In genomic region chr4:156677136-156677535, GRCh38 we compare ENCODE assay signal across 9 cellular contexts.
DNase-seq lines count a peak whose midpoint lies in the region; ATAC-seq and TF ChIP-seq lines count a peak whose summit lies in the region.
"Had no signal": no experiment of that assay in that cellular context is flagged by ENCODE, and none has a peak within 500 bp of the region (broad histone marks: within the 10 kb centered on the region; RNA-seq: fewer than 3 reads in every experiment).

No MANE protein-coding gene starts in this region.

- no CpG with 5 or more reads among the region's 6 CpGs for WGBS in iPS DF 6.9 (ENCODE audit: insufficient coverage, insufficient read length)

- BruUV-seq in PC-3 (replicated peaks; lab: Mats Ljungman, UMichigan), result no TSS peak

- CTCF ChIA-PET in PC-3 (lab: Charles Lee), result interaction anchor here (1.1 kb wide), 1 partner anchor 201 kb away, joined by 22 read pairs; no protein-coding TSS in a partner anchor

- H3K4me3 ChIP-seq in PC-3 (ENCODE audit: low read length) (peak overlapping the region; percentile 39; the same call in 1 of the 2 replicates), iPS DF 6.9 (ENCODE audit: low read length) (no peak overlapping the region)
- H3K4me3 ChIP-seq: tibial nerve had no signal

- H3F3A ChIP-seq in PC-3 (ENCODE audit: low read length, unreplicated experiment), result no peaks in the 10 kb centered on the region

- peak overlapping the region; percentile 75 for H3K4me2 ChIP-seq in PC-3 (ENCODE audit: low read length)

- H3K79me2 ChIP-seq in PC-3 (ENCODE audit: low read length), result no peaks in the 10 kb centered on the region

- 0 out of 2 replicates have a peak overlapping the region, but pooled peaks have one; percentile 18 for H3K9ac ChIP-seq in PC-3 (ENCODE audit: low read length)

- H3K9me2 ChIP-seq in PC-3 (replicated peaks; ENCODE audit: low read length), result no peaks in the 10 kb centered on the region

- intact Hi-C loops in PC-3 (cut with micrococcal nuclease), result loop anchor here (1.0 to 10.0 kb wide), 5 partner anchors 95 to 508 kb away; no protein-coding TSS in a partner anchor

- H3K27ac ChIP-seq in PC-3 (ENCODE audit: low read length) (peak overlapping the region; percentile 58), iPS DF 6.9 (ENCODE audit: low read length) (no peak overlapping the region)
- H3K27ac ChIP-seq: tibial nerve had no signal

- H3K4me1 ChIP-seq in PC-3 (ENCODE audit: insufficient read depth, low read length) (peaks cover 38% of the 10 kb centered on the region), iPS DF 6.9 (ENCODE audit: control insufficient read depth, insufficient read depth, low read length) (no peaks in the 10 kb centered on the region)

- 0 out of 2 replicates have a peak overlapping the region, but pooled peaks have one; percentile 7 for H2AFZ ChIP-seq in PC-3 (ENCODE audit: low read length)

- TF ChIP-seq CTCF in PC-3 (conservative IDR thresholded peaks at IDR 0.05; ENCODE audit: low read depth, low read length), result peak; percentile 70

- no peaks in the 10 kb centered on the region for H3K27me3 ChIP-seq in PC-3 (ENCODE audit: low read length)
- no peaks in the 10 kb centered on the region for H3K27me3 ChIP-seq in iPS DF 6.9 (ENCODE audit: control insufficient read depth, insufficient read depth, low read length)
- H3K27me3 ChIP-seq: tibial nerve had no signal

- no peaks in the 10 kb centered on the region for H3K36me3 ChIP-seq in PC-3 (ENCODE audit: low read depth, low read length)
- H3K36me3 ChIP-seq in iPS DF 6.9 (ENCODE audit: control insufficient read depth, insufficient read depth, low read length), result no peaks in the 10 kb centered on the region
- H3K36me3 ChIP-seq: tibial nerve had no signal

- peak; percentile 49 for DNase-seq in AG20443 (ENCODE audit: low spot score)
- peak; percentile 71 for DNase-seq in PC-3
- peak; percentile 35 for DNase-seq in iPS DF 6.9 (ENCODE audit: low read depth, low spot score)
- DNase-seq in 8988T, result no peak
- DNase-seq in UCSD-AML1 (lab: John Stamatoyannopoulos, UW; ENCODE audit: unreplicated experiment), result no peak
- DNase-seq in activated naive CD4-positive, alpha-beta T cell (lab: John Stamatoyannopoulos, UW), result no peak
- no peak for DNase-seq in NCI-H128 (lab: John Stamatoyannopoulos, UW; ENCODE audit: unreplicated experiment)

- no peaks in the 10 kb centered on the region for H4K20me1 ChIP-seq in PC-3 (ENCODE audit: low read length)

- POLR2A ChIA-PET in PC-3 (lab: Charles Lee; ENCODE audit: unreplicated experiment), result no interaction called here

- H3K9me3 ChIP-seq in PC-3 (ENCODE audit: low read length) (no peaks in the 10 kb centered on the region), iPS DF 6.9 (ENCODE audit: control insufficient read depth, insufficient read depth, low read length) (no peaks in the 10 kb centered on the region)
- H3K9me3 ChIP-seq: tibial nerve had no signal

- ATAC-seq in GM21529 (IDR thresholded peaks at IDR 0.05; ENCODE audit: unreplicated experiment) (peak; percentile 77), PC-3 (peak; percentile 77)

Comparison
In these comparisons a context has a peak if more than half of its experiments do, and no peak if none do; other contexts are left out.
1. DNase-seq: peak in AG20443 (single experiment), PC-3 (single experiment) and iPS DF 6.9 (single experiment); none in 8988T (single experiment), UCSD-AML1 (single experiment), activated naive CD4-positive, alpha-beta T cell (0 of 4) and NCI-H128 (single experiment).